ENCODE assay signal across 8 cellular contexts in genomic region chr10:102410427-102411073, GRCh38. TPM values are rescaled to one million over a fixed set of nuclear protein-coding genes. Genes with fewer than 3 reads are reported as not detected.
A peak's percentile ranks its signal among the peaks of the same experiment; 100 is the strongest.
DNase-seq lines count a peak whose midpoint lies in the region; ATAC-seq and TF ChIP-seq lines count a peak whose summit lies in the region.

No MANE protein-coding gene starts in this region.

- H3K9me3 ChIP-seq in sigmoid colon (no peaks in the 10 kb centered on the region), HAP-1 (no peaks in the 10 kb centered on the region)

- H3K9me3 Mint-ChIP-seq in activated T-cell treated with anti-CD3 and anti-CD28 coated beads, Interleukin-2, amount 50 U/mL, for 72 hours = no peaks in the 10 kb centered on the region

- H3K27ac ChIP-seq in sigmoid colon = peak overlapping the region; percentile 84 to 99 (median 98)

- 3 to 9% methylated on average over 48 of the region's 48 CpGs for WGBS in sigmoid colon, 2 donors

- peak overlapping the region; percentile 71 to 87 for H3K4me3 Mint-ChIP-seq in activated T-cell treated with anti-CD3 and anti-CD28 coated beads, Interleukin-2, amount 50 U/mL, for 72 hours

- TF ChIP-seq CTCF in GM12875 (IDR thresholded peaks at IDR 0.05; ENCODE audit: borderline replicate concordance, insufficient read depth, low read depth, low read length) (no peak), sigmoid colon (IDR thresholded peaks at IDR 0.05) (no peak)

- peaks cover 0 to 39% (median 36%) of the 10 kb centered on the region in 4 donors for H3K4me1 ChIP-seq in sigmoid colon
- no peaks in the 10 kb centered on the region for H3K4me1 ChIP-seq in HAP-1

- peaks cover 0 to 2% of the 10 kb centered on the region in 2 donors for H3K36me3 Mint-ChIP-seq in activated T-cell treated with anti-CD3 and anti-CD28 coated beads, Interleukin-2, amount 50 U/mL, for 72 hours (ENCODE audit: insufficient read depth in 2 of 2)

- peak overlapping the region; percentile 14 for H3K27ac Mint-ChIP-seq in activated T-cell treated with anti-CD3 and anti-CD28 coated beads, Interleukin-2, amount 50 U/mL, for 72 hours

- H3K36me3 ChIP-seq in sigmoid colon (no peaks in the 10 kb centered on the region), HAP-1 (replicated peaks) (no peaks in the 10 kb centered on the region)

- ATAC-seq in activated T-cell treated with anti-CD3 and anti-CD28 coated beads, Interleukin-2, amount 50 U/mL, for 72 hours (replicated peaks in 1 of 2) = peak; percentile 29 to 30
- ATAC-seq in left cardiac atrium (peak; percentile 27 to 31), HG02885 (IDR thresholded peaks at IDR 0.05; ENCODE audit: poor library complexity, unreplicated experiment) (no peak), HG02588 (IDR thresholded peaks at IDR 0.05; ENCODE audit: unreplicated experiment) (no peak), GM18498 (IDR thresholded peaks at IDR 0.05; ENCODE audit: unreplicated experiment) (no peak)

- intact Hi-C loops in left cardiac atrium (cut with DNase I) (no loop called here), sigmoid colon (cut with DNase I) (no loop called here)

- peaks cover 63% of the 10 kb centered on the region for H3K4me1 Mint-ChIP-seq in activated T-cell treated with anti-CD3 and anti-CD28 coated beads, Interleukin-2, amount 50 U/mL, for 72 hours (ENCODE audit: low read depth)

- peaks cover 7% of the 10 kb centered on the region for H3K27me3 Mint-ChIP-seq in activated T-cell treated with anti-CD3 and anti-CD28 coated beads, Interleukin-2, amount 50 U/mL, for 72 hours (ENCODE audit: low read depth)

- TF ChIP-seq EP300 in sigmoid colon (IDR thresholded peaks at IDR 0.05) = peak in 3 of 4 donors; percentile 22 to 95 (median 78)

- TF ChIP-seq POLR2A in sigmoid colon (IDR thresholded peaks at IDR 0.05) = peak; percentile 54 to 79

- DNase-seq in activated T-cell treated with anti-CD3 and anti-CD28 coated beads, Interleukin-2, amount 50 U/mL, for 72 hours = peak; percentile 72 to 73
- DNase-seq in left cardiac atrium (no peak), sigmoid colon (peak; percentile 88), HAP-1 (ENCODE audit: low spot score in 2 of 2) (no peak)

- in situ Hi-C loops in HAP-1 (cut with MboI; ENCODE audit: low sequenced_read_pairs) = no loop called here

- H3K27me3 ChIP-seq in sigmoid colon = peaks cover under 1 to 33% (median 17%) of the 10 kb centered on the region in 3 donors
- peaks cover 41% of the 10 kb centered on the region for H3K27me3 ChIP-seq in HAP-1 (ENCODE audit: low read depth)

- peak overlapping the region; percentile 22 for H3K4me3 ChIP-seq in GM12875 (ENCODE audit: low read depth, low read length)
- H3K4me3 ChIP-seq in sigmoid colon = peak overlapping the region; percentile 36 to 80 (median 78)
- no peak overlapping the region for H3K4me3 ChIP-seq in HAP-1

RNA-seq across cellular contexts. Expression of gene PSD, which starts 8.0 kb away (rescaled TPM):
- total RNA-seq in activated T-cell treated with anti-CD3 and anti-CD28 coated beads, Interleukin-2, amount 50 U/mL, for 72 hours = 10 to 100 TPM in 1 of 2 donors, 1 to 10 TPM in 1; 8.6 to 11.7 TPM
- total RNA-seq in left cardiac atrium = 1 to 10 TPM; 2.3 to 3.4 TPM
- total RNA-seq in sigmoid colon = 100 to 1,000 TPM; 343 to 449 (median 417) TPM
- polyA plus RNA-seq in sigmoid colon = 10 to 100 TPM in 1 of 3 donors, 1 to 10 TPM in 1, under 1 TPM in 1; 0.69 to 23.3 (median 6.0) TPM

RNA-seq across cellular contexts. Expression of gene FBXL15, which starts 10.1 kb away (rescaled TPM):
- total RNA-seq in activated T-cell treated with anti-CD3 and anti-CD28 coated beads, Interleukin-2, amount 50 U/mL, for 72 hours = 10 to 100 TPM; 15.3 TPM
- total RNA-seq in left cardiac atrium (10 to 100 TPM; 13.1 to 14.0 TPM), sigmoid colon (10 to 100 TPM; 19.7 to 51.3 (median 34.2) TPM)
- polyA plus RNA-seq in sigmoid colon = 10 to 100 TPM; 19.0 to 36.7 (median 21.0) TPM

RNA-seq across cellular contexts. Expression of gene NFKB2, which starts 15.0 kb away (rescaled TPM):
- 100 to 1,000 TPM; 472 to 564 TPM for total RNA-seq in activated T-cell treated with anti-CD3 and anti-CD28 coated beads, Interleukin-2, amount 50 U/mL, for 72 hours
- total RNA-seq in left cardiac atrium (10 to 100 TPM; 16.1 to 24.9 TPM), sigmoid colon (10 to 100 TPM; 29.6 to 41.1 (median 36.0) TPM)
- 10 to 100 TPM in 2 of 3 donors, 1 to 10 TPM in 1; 5.4 to 41.5 (median 11.1) TPM for polyA plus RNA-seq in sigmoid colon

RNA-seq across cellular contexts. Expression of gene CUEDC2, which starts 21.8 kb away (rescaled TPM):
- total RNA-seq in activated T-cell treated with anti-CD3 and anti-CD28 coated beads, Interleukin-2, amount 50 U/mL, for 72 hours = 10 to 100 TPM; 78.7 to 79.5 TPM
- 10 to 100 TPM; 61.8 to 66.3 TPM for total RNA-seq in left cardiac atrium
- 10 to 100 TPM; 65.2 to 93.5 (median 82.4) TPM for total RNA-seq in sigmoid colon
- polyA plus RNA-seq in sigmoid colon = 10 to 100 TPM; 30.0 to 47.7 (median 33.3) TPM

RNA-seq across cellular contexts. Expression of gene C10orf95, which starts 40.8 kb away (rescaled TPM):
- total RNA-seq in activated T-cell treated with anti-CD3 and anti-CD28 coated beads, Interleukin-2, amount 50 U/mL, for 72 hours = under 1 TPM in 1 of 2 donors, not detected in 1; 0.21 TPM
- not detected for total RNA-seq in left cardiac atrium
- total RNA-seq in sigmoid colon = under 1 TPM in 1 of 4 donors, not detected in 3; 0.36 TPM
- 1 to 10 TPM in 2 of 3 donors, under 1 TPM in 1; 0.92 to 2.4 (median 1.1) TPM for polyA plus RNA-seq in sigmoid colon

Comparison
In these comparisons a context has a peak if more than half of its experiments do, and no peak if none do; other contexts are left out.
1. ATAC-seq: peak in activated T-cell treated with anti-CD3 and anti-CD28 coated beads, Interleukin-2, amount 50 U/mL, for 72 hours (2 of 2) and left cardiac atrium (2 of 2); none in HG02885 (single experiment), HG02588 (single experiment) and GM18498 (single experiment).
2. DNase-seq: peak in activated T-cell treated with anti-CD3 and anti-CD28 coated beads, Interleukin-2, amount 50 U/mL, for 72 hours (2 of 2) and sigmoid colon (single experiment); none in left cardiac atrium (single experiment) and HAP-1 (0 of 2).
3. RNA of gene PSD, which starts 8.0 kb away (total RNA-seq): 343 to 449 TPM in sigmoid colon; 8.6 to 11.7 TPM in activated T-cell treated with anti-CD3 and anti-CD28 coated beads, Interleukin-2, amount 50 U/mL, for 72 hours and 2.3 to 3.4 TPM in left cardiac atrium; every median in the first group is over 10 times any median in the second.
4. RNA of gene NFKB2, which starts 15.0 kb away (total RNA-seq): 472 to 564 TPM in activated T-cell treated with anti-CD3 and anti-CD28 coated beads, Interleukin-2, amount 50 U/mL, for 72 hours; 29.6 to 41.1 TPM in sigmoid colon and 16.1 to 24.9 TPM in left cardiac atrium; every median in the first group is over 10 times any median in the second.